In the genomic region with DNA sequence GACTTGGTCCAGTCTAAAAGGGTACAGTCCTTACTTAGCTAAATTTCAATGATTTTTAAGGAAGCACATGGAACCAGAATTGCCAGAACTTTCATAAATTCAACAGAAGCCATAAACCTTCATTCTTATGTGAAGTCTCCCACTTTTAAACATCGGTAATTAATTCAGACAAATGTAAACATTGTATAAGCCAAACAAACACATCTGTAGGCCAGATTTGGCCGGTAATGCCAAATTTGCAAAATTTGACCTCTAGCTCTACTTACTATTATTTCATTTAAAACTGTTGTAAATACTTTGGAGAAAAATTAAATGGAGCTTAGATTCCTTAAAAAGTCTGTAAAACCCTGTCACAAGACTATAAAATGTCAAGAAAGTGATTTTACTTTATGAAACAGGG, we compare ENCODE assay signal across 15 cellular contexts.
DNase-seq lines count a peak whose midpoint lies in the region; ATAC-seq, FAIRE-seq and TF ChIP-seq lines count a peak whose summit lies in the region.
"Had no signal": no experiment of that assay in that cellular context is flagged by ENCODE, and none has a peak within 500 bp of the region (broad histone marks: within the 10 kb centered on the region; RNA-seq: fewer than 3 reads in every experiment).

No MANE protein-coding gene starts in this region.

- no peaks in the 10 kb centered on the region for H3K79me2 ChIP-seq in mammary epithelial cell (ENCODE audit: insufficient read depth, low read length)

- in situ Hi-C loops in IMR-90 (cut with MboI; ENCODE audit: low sequenced_read_pairs), result loop anchor here (5.0 kb wide), 1 partner anchor 117 kb away; no protein-coding TSS in a partner anchor
- in situ Hi-C loops in mammary epithelial cell (cut with MboI; ENCODE audit: low sequenced_read_pairs in 2 of 2), result no loop called here
- in situ Hi-C loops in transverse colon (cut with MboI; ENCODE audit: low pct_ligation_motif_present in 1 of 4, low pct_unique_long_range_greater_than_20kb in 1 of 4, low sequenced_read_pairs in 3 of 4), result no loop called here

- H2BK15ac ChIP-seq in IMR-90 (ENCODE audit: low read depth, low read length), result no peak overlapping the region; the same call in 2 of the 3 replicates

- H4K91ac ChIP-seq in IMR-90 (ENCODE audit: insufficient read depth, low read depth, low read length), result peak overlapping the region; percentile 61

- peak overlapping the region; percentile 81 for H3K14ac ChIP-seq in IMR-90 (replicated peaks; ENCODE audit: low read depth, low read length)

- H3K56ac ChIP-seq in IMR-90 (ENCODE audit: extremely low read depth, insufficient read depth, low read length), result peak overlapping the region; percentile 80

- DNase-seq in IMR-90 (peak; percentile 38), mammary epithelial cell (no peak), transverse colon (no peak), NCI-H510A (lab: John Stamatoyannopoulos, UW) (no peak)
- no peak for DNase-seq in activated naive CD4-positive, alpha-beta T cell treated with anti-CD3 and anti-CD28 coated beads, Interleukin-2, amount 50 U/mL, for 16 hours
- DNase-seq: activated CD4-positive, alpha-beta T cell treated with anti-CD3 and anti-CD28 coated beads, Interleukin-2, amount 50 U/mL, for 4 hours; activated naive CD8-positive, alpha-beta T cell treated with anti-CD3 and anti-CD28 coated beads for 36 hours; DMS153; glutamatergic neuron; NCI-H2081; NCI-H526; retina had no signal

- no peaks in the 10 kb centered on the region for H3K9me3 ChIP-seq in IMR-90 (ENCODE audit: control insufficient read depth, insufficient read depth, low read length)
- H3K9me3 ChIP-seq in mammary epithelial cell (replicated peaks; ENCODE audit: insufficient read depth, low read length), result no peaks in the 10 kb centered on the region
- no peaks in the 10 kb centered on the region for H3K9me3 ChIP-seq in transverse colon

- H2AK5ac ChIP-seq in IMR-90 (ENCODE audit: low read depth, low read length), result peak overlapping the region; percentile 54; the same call in 1 of the 2 replicates

- TF ChIP-seq RAD21 in IMR-90 (IDR thresholded peaks at IDR 0.05; ENCODE audit: low read length), result no peak

- TSS peak; percentile 87 for BruUV-seq in IMR-90 (replicated peaks; lab: Mats Ljungman, UMichigan)
- no TSS peak for BruUV-seq in mammary epithelial cell (replicated peaks; lab: Mats Ljungman, UMichigan)

- H3K18ac ChIP-seq in IMR-90 (ENCODE audit: low read depth, low read length), result peak overlapping the region; percentile 93

- no peak for TF ChIP-seq EP300 in transverse colon (IDR thresholded peaks at IDR 0.05; ENCODE audit: low read depth)

- H3K27me3 ChIP-seq in IMR-90 (ENCODE audit: control insufficient read depth, insufficient read depth, low read length) (no peaks in the 10 kb centered on the region), mammary epithelial cell (ENCODE audit: insufficient read depth, low read length) (no peaks in the 10 kb centered on the region), transverse colon (no peaks in the 10 kb centered on the region)

- TF ChIP-seq POLR2A in IMR-90 (IDR thresholded peaks at IDR 0.05; ENCODE audit: low read depth, low read length), result no peak; the same call in 1 of the 2 replicates
- TF ChIP-seq POLR2A in transverse colon (IDR thresholded peaks at IDR 0.05), result no peak

- H3K79me1 ChIP-seq in IMR-90 (ENCODE audit: low read depth in 1 of 2, low read length in 2 of 2), result no peaks in the 10 kb centered on the region

- no peaks in the 10 kb centered on the region for H4K20me1 ChIP-seq in IMR-90 (ENCODE audit: insufficient read depth, low read length)
- H4K20me1 ChIP-seq in mammary epithelial cell (ENCODE audit: insufficient read depth, low read length), result no peaks in the 10 kb centered on the region

- dilution Hi-C loops in IMR-90 (cut with HindIII; ENCODE audit: low sequenced_read_pairs, unreplicated experiment) (no loop called here), mammary epithelial cell (cut with HindIII; ENCODE audit: low sequenced_read_pairs) (no loop called here)

- H2AK9ac ChIP-seq in IMR-90 (replicated peaks; ENCODE audit: low read depth, low read length, poor library complexity), result no peak overlapping the region

- intact Hi-C loops in IMR-90 (cut with micrococcal nuclease), result loop anchor here (5.0 kb wide), 2 partner anchors 122 to 772 kb away; no protein-coding TSS in a partner anchor
- intact Hi-C loops in mammary epithelial cell (cut with micrococcal nuclease), result no loop called here
- intact Hi-C loops in transverse colon (cut with DNase I; ENCODE audit: low total_unique reads), result no loop called here

- H3K4me3 ChIP-seq in IMR-90 (ENCODE audit: insufficient read depth, low read depth, low read length), result no peak overlapping the region
- no peak overlapping the region for H3K4me3 ChIP-seq in mammary epithelial cell (replicated peaks in 1 of 3; ENCODE audit: insufficient read depth in 1 of 3, low read depth in 2 of 3, low read length in 3 of 3)
- no peak overlapping the region for H3K4me3 ChIP-seq in transverse colon

- peak overlapping the region; percentile 45 to 87 for H4K8ac ChIP-seq in IMR-90 (ENCODE audit: low read depth in 2 of 2, low read length in 2 of 2)

- peak; percentile 13 for FAIRE-seq in islet of Langerhans (lab: Jason Lieb, UNC)
- FAIRE-seq: HepG2 had no signal

- peak overlapping the region; percentile 75; the same call in 1 of the 2 replicates for H4K5ac ChIP-seq in IMR-90 (ENCODE audit: low read depth, low read length)

- H3K4me1 ChIP-seq in IMR-90 (ENCODE audit: control insufficient read depth, insufficient read depth, low read length) (peaks cover 9% of the 10 kb centered on the region), mammary epithelial cell (ENCODE audit: insufficient read depth, low read length) (peaks cover 15% of the 10 kb centered on the region), transverse colon (peaks cover 0 to 15% (median 0%) of the 10 kb centered on the region in 4 donors)

- peak overlapping the region; percentile 91 for H2BK120ac ChIP-seq in IMR-90 (ENCODE audit: low read depth, low read length)

- POLR2A ChIA-PET in IMR-90 (lab: Charles Lee; ENCODE audit: unreplicated experiment), result no interaction called here

- H3K36me3 ChIP-seq in IMR-90 (ENCODE audit: control insufficient read depth, insufficient read depth, low read length), result no peaks in the 10 kb centered on the region
- no peaks in the 10 kb centered on the region for H3K36me3 ChIP-seq in mammary epithelial cell (ENCODE audit: insufficient read depth, low read length)
- H3K36me3 ChIP-seq in transverse colon, result no peaks in the 10 kb centered on the region

- H2BK5ac ChIP-seq in IMR-90 (ENCODE audit: low read depth, low read length, poor library complexity, severe bottlenecking), result peak overlapping the region; percentile 97

- WGBS in IMR-90 (ENCODE audit: extremely low coverage in 2 of 2, insufficient read length in 1 of 2), 2 experiments, result no CpG with 5 or more reads among the region's 2 CpGs
- WGBS in mammary epithelial cell (ENCODE audit: low coverage, missing lambda C conversion rate), result 100% methylated on average over 2 of the region's 2 CpGs
- WGBS in transverse colon (ENCODE audit: low coverage in 1 of 2), 2 donors, result 60 to 83% methylated on average over 2 of the region's 2 CpGs

- H3K27ac ChIP-seq in IMR-90 (ENCODE audit: insufficient read depth, low read length), result peak overlapping the region; percentile 69
- peak overlapping the region; percentile 58 for H3K27ac ChIP-seq in mammary epithelial cell (ENCODE audit: insufficient read depth, low read depth, low read length)
- H3K27ac ChIP-seq in transverse colon, result peak overlapping the region; percentile 17 to 51 (median 34)

- H3K23ac ChIP-seq in IMR-90 (ENCODE audit: low read depth, low read length), result peak overlapping the region; percentile 90

- H3K9ac ChIP-seq in IMR-90 (ENCODE audit: low read depth, low read length) (peak overlapping the region; percentile 67; the same call in 1 of the 2 replicates), mammary epithelial cell (ENCODE audit: insufficient read depth, low read length) (no peak overlapping the region)

- CTCF ChIA-PET in IMR-90 (lab: Yijun Ruan, JAX) (interaction anchor here (0.6 to 1.3 kb wide), 3 partner anchors 11 to 520 kb away, joined by 3 to 4 read pairs (median 4); no protein-coding TSS in a partner anchor), mammary epithelial cell (lab: Charles Lee; ENCODE audit: low non-redundant PET) (no interaction called here)

- peak overlapping the region; percentile 60; the same call in 1 of the 2 replicates for H3K4me2 ChIP-seq in IMR-90 (ENCODE audit: low read depth, low read length)
- H3K4me2 ChIP-seq in mammary epithelial cell (ENCODE audit: insufficient read depth, low read depth, low read length), result peak overlapping the region; percentile 45

- TF ChIP-seq CTCF in IMR-90 (conservative IDR thresholded peaks at IDR 0.05; ENCODE audit: low read depth, low read length) (no peak), mammary epithelial cell (conservative IDR thresholded peaks at IDR 0.05 in 1 of 2, IDR thresholded peaks at IDR 0.05 in 1 of 2; ENCODE audit: extremely low read depth in 1 of 2, insufficient read depth in 1 of 2, low read depth in 1 of 2, low read length in 2 of 2) (no peak), transverse colon (IDR thresholded peaks at IDR 0.05) (no peak)

- no peak overlapping the region for H2AFZ ChIP-seq in IMR-90 (replicated peaks; ENCODE audit: low read length, poor library complexity)
- H2AFZ ChIP-seq in mammary epithelial cell (ENCODE audit: low read depth, low read length), result no peak overlapping the region

- ATAC-seq in IMR-90 (ENCODE audit: low read depth), result peak; percentile 16
- no peak for ATAC-seq in HG03520 (IDR thresholded peaks at IDR 0.05; ENCODE audit: unreplicated experiment)
- ATAC-seq: HepG2 had no signal

- H2BK20ac ChIP-seq in IMR-90 (ENCODE audit: low read depth, low read length), result peak overlapping the region; percentile 91

- peak overlapping the region; percentile 78; the same call in 1 of the 2 replicates for H3K4ac ChIP-seq in IMR-90 (ENCODE audit: low read depth, low read length)

- H3K9me1 ChIP-seq in IMR-90 (ENCODE audit: insufficient read depth, low read length), result peaks cover 13% of the 10 kb centered on the region; the same call in 1 of the 2 replicates

TF ChIP-seq in IMR-90, 13 proteins besides CTCF, POLR2A, EP300 and RAD21:
- TF ChIP-seq, protein P1, sequence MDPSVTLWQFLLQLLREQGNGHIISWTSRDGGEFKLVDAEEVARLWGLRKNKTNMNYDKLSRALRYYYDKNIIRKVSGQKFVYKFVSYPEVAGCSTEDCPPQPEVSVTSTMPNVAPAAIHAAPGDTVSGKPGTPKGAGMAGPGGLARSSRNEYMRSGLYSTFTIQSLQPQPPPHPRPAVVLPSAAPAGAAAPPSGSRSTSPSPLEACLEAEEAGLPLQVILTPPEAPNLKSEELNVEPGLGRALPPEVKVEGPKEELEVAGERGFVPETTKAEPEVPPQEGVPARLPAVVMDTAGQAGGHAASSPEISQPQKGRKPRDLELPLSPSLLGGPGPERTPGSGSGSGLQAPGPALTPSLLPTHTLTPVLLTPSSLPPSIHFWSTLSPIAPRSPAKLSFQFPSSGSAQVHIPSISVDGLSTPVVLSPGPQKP (IDR thresholded peaks at IDR 0.05; ENCODE audit: borderline replicate concordance, low read depth, low read length), result no peak
- no peak for TF ChIP-seq MXI1 (IDR thresholded peaks at IDR 0.05; ENCODE audit: borderline replicate concordance, low read depth, low read length)
- no peak for TF ChIP-seq FOS (IDR thresholded peaks at IDR 0.05; ENCODE audit: low read depth, low read length)
- no peak for TF ChIP-seq RFX5 (IDR thresholded peaks at IDR 0.05; ENCODE audit: low read depth, low read length)
